Comparison of ENCODE assay signal across 20 cellular contexts in genomic region chr2:24181849-24182248, GRCh38. TPM values are rescaled to one million over a fixed set of nuclear protein-coding genes. Genes with fewer than 3 reads are reported as not detected.
A peak's percentile ranks its signal among the peaks of the same experiment; 100 is the strongest.
DNase-seq lines count a peak whose midpoint lies in the region; ATAC-seq, FAIRE-seq and TF ChIP-seq lines count a peak whose summit lies in the region.
"Had no signal": no experiment of that assay in that cellular context is flagged by ENCODE, and none has a peak within 500 bp of the region (broad histone marks: within the 10 kb centered on the region; RNA-seq: fewer than 3 reads in every experiment).

No MANE protein-coding gene starts in this region.

- TF ChIP-seq CTCF in left ventricle myocardium inferior (IDR thresholded peaks at IDR 0.05; ENCODE audit: borderline replicate concordance), result no peak

- no peaks in the 10 kb centered on the region for H3K36me3 ChIP-seq in BLaER1 treated with 17β-estradiol and CSF1 and Interleukin-3, amounts not matched to agents 10 nM and 100 nM
- H3K36me3 ChIP-seq in left ventricle myocardium inferior, result no peaks in the 10 kb centered on the region
- H3K36me3 ChIP-seq: thoracic aorta had no signal

- H3K9ac ChIP-seq in BLaER1 treated with 17β-estradiol and CSF1 and Interleukin-3, amounts not matched to agents 10 nM and 100 nM, result no peak overlapping the region

- peak overlapping the region in 7 of 11 experiments; percentile 3 to 54 (median 29); a peak in 8 of 22 replicates for H3K4me2 ChIP-seq in BLaER1 treated with 17β-estradiol and CSF1 and Interleukin-3, amounts not matched to agents 10 nM and 100 nM

- DNase-seq in HTR-8/SVneo (ENCODE audit: insufficient read length, low spot score) (no peak), NCI-H82 treated with DMSO at 0.1 percent for 48 hours (lab: John Stamatoyannopoulos, UW; ENCODE audit: unreplicated experiment) (peak; percentile 20), foreskin melanocyte (no peak), left ventricle myocardium inferior (no peak)
- no peak for DNase-seq in stimulated activated CD4-positive, alpha-beta T cell treated with anti-CD3 and anti-CD28 coated beads, Interleukin-4, amount 100 ng/mL, for 24 hours
- DNase-seq in activated T-cell treated with anti-CD3 and anti-CD28 coated beads, Interleukin-2, amount 50 U/mL, for 48 hours, result no peak
- DNase-seq: activated CD4-positive, alpha-beta T cell treated with anti-CD3 and anti-CD28 coated beads, Interleukin-2, amount 50 U/mL, for 4 hours; activated naive CD4-positive, alpha-beta T cell treated with anti-CD3 and anti-CD28 coated beads, Interleukin-2, amount 10 ng/mL, durations not matched to agents 7 days and 5 days; activated T-cell treated with anti-CD3 and anti-CD28 coated beads for 4 hours; DMS153; effector memory CD4-positive, alpha-beta T cell; Right ventricle myocardium superior; stimulated activated CD4-positive, alpha-beta T cell treated with anti-CD3 and anti-CD28 coated beads, Interleukin-12 subunit alpha, Interleukin-12 subunit beta, amount 100 ng/mL, for 4 hours had no signal

- no peak overlapping the region for H3K27ac ChIP-seq in BLaER1 treated with 17β-estradiol and CSF1 and Interleukin-3, amounts not matched to agents 10 nM and 100 nM
- no peak overlapping the region for H3K27ac ChIP-seq in left ventricle myocardium inferior (replicated peaks)
- H3K27ac ChIP-seq: thoracic aorta had no signal

- H3K4me1 ChIP-seq in BLaER1 treated with 17β-estradiol and CSF1 and Interleukin-3, amounts not matched to agents 10 nM and 100 nM, result peaks cover 10 to 20% (median 17%) of the 10 kb centered on the region in 10 experiments; a peak in 19 of 20 replicates
- H3K4me1 ChIP-seq in left ventricle myocardium inferior, result no peaks in the 10 kb centered on the region

- intact Hi-C loops in left ventricle myocardium inferior (cut with micrococcal nuclease), result no loop called here

- no peak overlapping the region for H3K4me3 ChIP-seq in BLaER1 treated with 17β-estradiol and CSF1 and Interleukin-3, amounts not matched to agents 10 nM and 100 nM
- H3K4me3 ChIP-seq in left ventricle myocardium inferior, result no peak overlapping the region
- H3K4me3 ChIP-seq: thoracic aorta had no signal

- ATAC-seq in esophagus mucosa, result peak; percentile 80

- H3K27me3 ChIP-seq in BLaER1 treated with 17β-estradiol and CSF1 and Interleukin-3, amounts not matched to agents 10 nM and 100 nM, result no peaks in the 10 kb centered on the region
- no peaks in the 10 kb centered on the region for H3K27me3 ChIP-seq in left ventricle myocardium inferior (ENCODE audit: low read depth)

- no peaks in the 10 kb centered on the region for H3K9me3 ChIP-seq in BLaER1 treated with 17β-estradiol and CSF1 and Interleukin-3, amounts not matched to agents 10 nM and 100 nM (replicated peaks in 1 of 11)
- H3K9me3 ChIP-seq in left ventricle myocardium inferior (replicated peaks), result peaks cover 6% of the 10 kb centered on the region
- H3K9me3 ChIP-seq: thoracic aorta had no signal

- no peaks in the 10 kb centered on the region for H4K20me1 ChIP-seq in BLaER1 treated with 17β-estradiol and CSF1 and Interleukin-3, amounts not matched to agents 10 nM and 100 nM

- FAIRE-seq in HTR-8/SVneo (lab: Jason Lieb, UNC), result peak; percentile 52
- FAIRE-seq: astrocyte had no signal

RNA-seq across cellular contexts. Expression of gene FAM228A, which starts 7.0 kb away (rescaled TPM):
- total RNA-seq in esophagus mucosa (not detected), left ventricle myocardium inferior (0.11 TPM)
- total RNA-seq: astrocyte; glomerular endothelial cell; HT1080; T-helper 1 cell treated with Interleukin-12 subunit alpha and Interleukin-12 subunit beta and Interleukin-4 antibody, amounts not matched to agents 30 ng/mL and 1 ng/mL, for 36 hours had no signal

RNA-seq across cellular contexts. Expression of gene FAM228B, which starts 58.6 kb away (rescaled TPM):
- total RNA-seq in esophagus mucosa, result 5.7 TPM
- total RNA-seq in left ventricle myocardium inferior, result 29.6 TPM

RNA-seq across cellular contexts. Expression of gene PFN4, which starts 58.7 kb away (rescaled TPM):
- 0.24 TPM for total RNA-seq in esophagus mucosa
- 0.74 TPM for total RNA-seq in left ventricle myocardium inferior
- total RNA-seq: T-helper 1 cell treated with Interleukin-12 subunit alpha and Interleukin-12 subunit beta and Interleukin-4 antibody, amounts not matched to agents 30 ng/mL and 1 ng/mL, for 36 hours had no signal
